17 cellular contexts compared by ENCODE assay signal in the genomic region with DNA sequence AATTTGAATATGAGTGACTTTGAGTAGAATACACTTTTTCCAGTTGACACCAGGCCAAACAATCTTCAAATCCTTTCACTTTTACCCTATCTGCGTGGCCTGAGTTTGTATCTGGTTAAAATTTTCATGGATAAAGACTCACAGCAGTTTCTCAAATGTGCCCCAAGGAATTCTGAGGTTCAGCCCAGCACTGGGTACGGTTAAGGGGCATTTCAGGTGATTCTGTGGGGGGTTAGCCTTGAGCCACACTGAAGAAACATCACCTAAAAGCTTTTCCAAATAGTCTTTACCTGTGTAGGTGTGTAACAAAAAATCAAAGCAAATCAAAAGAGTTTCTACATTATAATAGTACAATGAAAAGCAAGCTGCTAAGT.
DNase-seq lines count a peak whose midpoint lies in the region; ATAC-seq and TF ChIP-seq lines count a peak whose summit lies in the region.
"Had no signal": no experiment of that assay in that cellular context is flagged by ENCODE, and none has a peak within 500 bp of the region (broad histone marks: within the 10 kb centered on the region; RNA-seq: fewer than 3 reads in every experiment).

No MANE protein-coding gene starts in this region.

- H2AFZ ChIP-seq in parathyroid adenoma: peak overlapping the region; percentile 56

- no peaks in the 10 kb centered on the region for H3K79me2 ChIP-seq in parathyroid adenoma

- H3K27me3 ChIP-seq in adipocyte (replicated peaks; ENCODE audit: control insufficient read depth, insufficient read depth, low read length) (peaks cover 12% of the 10 kb centered on the region), parathyroid adenoma (ENCODE audit: control insufficient read depth, insufficient read depth, low read length) (no peaks in the 10 kb centered on the region), uterus (no peaks in the 10 kb centered on the region)
- no peaks in the 10 kb centered on the region for H3K27me3 ChIP-seq in effector memory CD4-positive, alpha-beta T cell (replicated peaks; ENCODE audit: control insufficient read depth, insufficient read depth, low read length, poor library complexity, severe bottlenecking)
- H3K27me3 ChIP-seq: BLaER1 treated with 17β-estradiol and CSF1 and Interleukin-3, amounts not matched to agents 10 nM and 100 nM; brain microvascular endothelial cell; upper lobe of left lung had no signal

- ATAC-seq in Right ventricle myocardium superior (ENCODE audit: poor library complexity): peak; percentile 14
- ATAC-seq in left cardiac atrium: no peak
- ATAC-seq in HG03135 (IDR thresholded peaks at IDR 0.05; ENCODE audit: unreplicated experiment): no peak

- H3K9ac ChIP-seq in adipocyte (ENCODE audit: low read length) (peak overlapping the region; percentile 37), parathyroid adenoma (no peak overlapping the region)
- H3K9ac ChIP-seq: BLaER1 treated with 17β-estradiol and CSF1 and Interleukin-3, amounts not matched to agents 10 nM and 100 nM had no signal

- peak overlapping the region; percentile 71 for H3K27ac ChIP-seq in parathyroid adenoma
- H3K27ac ChIP-seq in uterus: peak overlapping the region; percentile 63 to 68
- H3K27ac ChIP-seq in effector memory CD4-positive, alpha-beta T cell (ENCODE audit: insufficient read depth, low read length, poor library complexity, severe bottlenecking): no peak overlapping the region
- H3K27ac ChIP-seq: BLaER1 treated with 17β-estradiol and CSF1 and Interleukin-3, amounts not matched to agents 10 nM and 100 nM; brain microvascular endothelial cell; coronary artery; HL-60 had no signal

- DNase-seq in Right ventricle myocardium superior (no peak), left cardiac atrium (no peak), adipocyte (ENCODE audit: low read depth) (no peak), uterus (no peak), NCI-H510A (lab: John Stamatoyannopoulos, UW) (no peak)
- DNase-seq in effector memory CD4-positive, alpha-beta T cell: no peak
- DNase-seq: activated CD4-positive, alpha-beta T cell treated with anti-CD3 and anti-CD28 coated beads, Interleukin-2, amount 10 ng/mL, durations not matched to agents 24 days and 14 days; OCI-M1; retina; stimulated activated naive CD4-positive, alpha-beta T cell had no signal

- no peaks in the 10 kb centered on the region for H3K36me3 ChIP-seq in adipocyte (ENCODE audit: control insufficient read depth, insufficient read depth, low read length, severe bottlenecking)
- no peaks in the 10 kb centered on the region for H3K36me3 ChIP-seq in parathyroid adenoma (ENCODE audit: control insufficient read depth, insufficient read depth, low read length)
- H3K36me3 ChIP-seq in uterus: no peaks in the 10 kb centered on the region
- no peaks in the 10 kb centered on the region for H3K36me3 ChIP-seq in effector memory CD4-positive, alpha-beta T cell (ENCODE audit: control insufficient read depth, insufficient read depth, low read length)
- H3K36me3 ChIP-seq: BLaER1 treated with 17β-estradiol and CSF1 and Interleukin-3, amounts not matched to agents 10 nM and 100 nM; brain microvascular endothelial cell; upper lobe of left lung had no signal

- H3K9me3 ChIP-seq in adipocyte (ENCODE audit: control insufficient read depth, low read length): no peaks in the 10 kb centered on the region
- no peaks in the 10 kb centered on the region for H3K9me3 ChIP-seq in parathyroid adenoma (ENCODE audit: control insufficient read depth, low read length)
- no peaks in the 10 kb centered on the region for H3K9me3 ChIP-seq in uterus
- H3K9me3 ChIP-seq in effector memory CD4-positive, alpha-beta T cell (ENCODE audit: control insufficient read depth, low read length): no peaks in the 10 kb centered on the region
- H3K9me3 ChIP-seq: upper lobe of left lung had no signal

- intact Hi-C loops in Right ventricle myocardium superior (cut with DNase I): no loop called here
- intact Hi-C loops in left cardiac atrium (cut with DNase I): no loop called here
- intact Hi-C loops in uterus (cut with DNase I; ENCODE audit: low total_unique reads): no loop called here

- no peak for TF ChIP-seq POLR2A in uterus (IDR thresholded peaks at IDR 0.05)

- H3K4me2 ChIP-seq in parathyroid adenoma (ENCODE audit: low read length): peak overlapping the region; percentile 3
- H3K4me2 ChIP-seq: BLaER1 treated with 17β-estradiol and CSF1 and Interleukin-3, amounts not matched to agents 10 nM and 100 nM had no signal

- H3K4me1 ChIP-seq in adipocyte (ENCODE audit: control insufficient read depth, insufficient read depth, low read length): peaks cover 12% of the 10 kb centered on the region
- peaks cover 6% of the 10 kb centered on the region for H3K4me1 ChIP-seq in parathyroid adenoma
- no peaks in the 10 kb centered on the region for H3K4me1 ChIP-seq in uterus
- H3K4me1 ChIP-seq in effector memory CD4-positive, alpha-beta T cell (ENCODE audit: control insufficient read depth, insufficient read depth, low read length, poor library complexity, severe bottlenecking): no peaks in the 10 kb centered on the region
- H3K4me1 ChIP-seq: upper lobe of left lung had no signal

- peak overlapping the region; percentile 61 for H3K4me3 ChIP-seq in adipocyte (ENCODE audit: low read length)
- no peak overlapping the region for H3K4me3 ChIP-seq in parathyroid adenoma (ENCODE audit: low read depth, low read length)
- no peak overlapping the region for H3K4me3 ChIP-seq in uterus
- no peak overlapping the region for H3K4me3 ChIP-seq in effector memory CD4-positive, alpha-beta T cell (ENCODE audit: insufficient read depth, low read depth, low read length, poor library complexity, severe bottlenecking)
- H3K4me3 ChIP-seq: BLaER1 treated with 17β-estradiol and CSF1 and Interleukin-3, amounts not matched to agents 10 nM and 100 nM; coronary artery; upper lobe of left lung had no signal

- no peak for TF ChIP-seq CTCF in parathyroid adenoma (IDR thresholded peaks at IDR 0.05)
- TF ChIP-seq CTCF in uterus (IDR thresholded peaks at IDR 0.05): no peak
